ENCODE assay signal across 10 cellular contexts in genomic region chr12:53050426-53051057, GRCh38. TPM values are rescaled to one million over a fixed set of nuclear protein-coding genes. Genes with fewer than 3 reads are reported as not detected.
DNase-seq lines count a peak whose midpoint lies in the region; ATAC-seq, FAIRE-seq and TF ChIP-seq lines count a peak whose summit lies in the region.
"Had no signal": no experiment of that assay in that cellular context is flagged by ENCODE, and none has a peak within 500 bp of the region (broad histone marks: within the 10 kb centered on the region; RNA-seq: fewer than 3 reads in every experiment).

No MANE protein-coding gene starts in this region.

- 62 to 64% methylated on average over 2 of the region's 2 CpGs for WGBS in esophagus, 2 donors
- no CpG with 5 or more reads among the region's 2 CpGs for WGBS in neuronal stem cell (ENCODE audit: extremely low coverage in 2 of 2, insufficient read length in 2 of 2, insufficient replicate concordance in 1 of 2), 2 donors

- DNase-seq in AG04450 (ENCODE audit: low read depth, low spot score) (no peak), RWPE2 (ENCODE audit: low spot score) (no peak), neuronal stem cell (ENCODE audit: low spot score) (no peak), HEK293T (ENCODE audit: extremely low spot score) (no peak), urothelium cell line (ENCODE audit: low spot score) (no peak)
- DNase-seq: DMS79, naive B cell had no signal

- H2BK12ac ChIP-seq in neuronal stem cell (ENCODE audit: low read length): no peak overlapping the region

- FAIRE-seq in urothelium cell line (lab: Jason Lieb, UNC): no peak

- POLR2A ChIA-PET in AG04450 (lab: Yijun Ruan, JAX) (interaction anchor here (0.7 to 1.7 kb wide), 3 partner anchors 15 to 43 kb away, joined by 3 to 4 read pairs (median 3); partner anchors contain the start of gene SPRYD3), HEK293T (lab: Yijun Ruan, JAX) (interaction anchor here (1.5 to 1.8 kb wide), 3 partner anchors 29 to 130 kb away, joined by 3 to 12 read pairs (median 7); partner anchors contain the start of genes EIF4B, SPRYD3 and ZNF740)

- H3K27me3 ChIP-seq in AG04450 (ENCODE audit: control insufficient read depth, insufficient read depth, low read length) (no peaks in the 10 kb centered on the region), RWPE2 (ENCODE audit: insufficient read depth, poor library complexity, severe bottlenecking) (no peaks in the 10 kb centered on the region), esophagus (ENCODE audit: control insufficient read depth in 1 of 2, insufficient read depth in 2 of 2, low read length in 2 of 2) (no peaks in the 10 kb centered on the region), neuronal stem cell (ENCODE audit: control insufficient read depth in 3 of 3, insufficient read depth in 3 of 3, low read depth in 1 of 3, low read length in 3 of 3) (no peaks in the 10 kb centered on the region)

- TF ChIP-seq CTCF in AG04450 (IDR thresholded peaks at IDR 0.05; ENCODE audit: low read depth, low read length) (no peak), RWPE2 (IDR thresholded peaks at IDR 0.05; ENCODE audit: poor library complexity, severe bottlenecking) (no peak)

- H3K36me3 ChIP-seq in RWPE2 (ENCODE audit: low read depth): peaks cover 17% of the 10 kb centered on the region
- peaks cover 0 to 7% of the 10 kb centered on the region in 2 donors for H3K36me3 ChIP-seq in esophagus (ENCODE audit: control insufficient read depth in 2 of 2, insufficient read depth in 2 of 2, low read length in 1 of 2)
- no peaks in the 10 kb centered on the region for H3K36me3 ChIP-seq in neuronal stem cell (replicated peaks in 1 of 2; ENCODE audit: control insufficient read depth in 2 of 2, insufficient read depth in 2 of 2, low read length in 2 of 2)

- H3K4ac ChIP-seq in neuronal stem cell (ENCODE audit: low read length): no peak overlapping the region

- peaks cover 3% of the 10 kb centered on the region; the same call in 1 of the 2 replicates for H3K9me3 ChIP-seq in AG04450 (ENCODE audit: control insufficient read depth, insufficient read depth, low read length)
- no peaks in the 10 kb centered on the region for H3K9me3 ChIP-seq in RWPE2 (ENCODE audit: severe bottlenecking)
- no peaks in the 10 kb centered on the region for H3K9me3 ChIP-seq in esophagus (ENCODE audit: control insufficient read depth in 2 of 2, insufficient read depth in 1 of 2, low read depth in 1 of 2, low read length in 1 of 2)
- no peaks in the 10 kb centered on the region for H3K9me3 ChIP-seq in neuronal stem cell (replicated peaks in 1 of 2; ENCODE audit: control insufficient read depth in 2 of 2, insufficient read depth in 1 of 2, low read depth in 1 of 2, low read length in 2 of 2)

- CTCF ChIA-PET in AG04450 (lab: Charles Lee) (interaction anchor here (1.4 kb wide), 1 partner anchor 15 kb away, joined by 7 read pairs; no protein-coding TSS in a partner anchor), HEK293T (lab: Yijun Ruan, JAX) (interaction anchor here (0.6 kb wide), 1 partner anchor 108 kb away, joined by 4 read pairs; no protein-coding TSS in a partner anchor)

- no peak overlapping the region for H3K23ac ChIP-seq in neuronal stem cell (ENCODE audit: low read depth, low read length, poor library complexity)

- H3K14ac ChIP-seq in neuronal stem cell (ENCODE audit: low read length): peak overlapping the region; percentile 90

- H3K27ac ChIP-seq in AG04450 (ENCODE audit: low read depth, low read length) (peak overlapping the region; percentile 57), RWPE2 (ENCODE audit: poor library complexity, severe bottlenecking) (peak overlapping the region; percentile 95), esophagus (ENCODE audit: low read depth in 2 of 2, low read length in 1 of 2) (peak overlapping the region; percentile 96 to 99), neuronal stem cell (replicated peaks; ENCODE audit: low read length) (no peak overlapping the region)

- no peak overlapping the region for H4K8ac ChIP-seq in neuronal stem cell (ENCODE audit: low read depth, low read length)

- ATAC-seq in RWPE2 (ENCODE audit: low read depth): no peak
- no peak for ATAC-seq in HG02884 (IDR thresholded peaks at IDR 0.05; ENCODE audit: unreplicated experiment)
- no peak for ATAC-seq in GM18873 (IDR thresholded peaks at IDR 0.05; ENCODE audit: low FRiP score, unreplicated experiment)

- H2BK5ac ChIP-seq in neuronal stem cell (ENCODE audit: low read length): no peak overlapping the region

- H3K9ac ChIP-seq in neuronal stem cell (ENCODE audit: low read depth, low read length, poor library complexity): no peak overlapping the region

- no peak overlapping the region for H4K91ac ChIP-seq in neuronal stem cell (ENCODE audit: low read depth, low read length, poor library complexity)

- no peaks in the 10 kb centered on the region for H3K79me1 ChIP-seq in neuronal stem cell (ENCODE audit: low read depth, low read length)

- H2AFZ ChIP-seq in neuronal stem cell (ENCODE audit: low read length): peak overlapping the region; percentile 92

- peak overlapping the region; percentile 28 for H2BK15ac ChIP-seq in neuronal stem cell (ENCODE audit: low read length)

- H3K4me2 ChIP-seq in neuronal stem cell (ENCODE audit: insufficient read depth, low read length, poor library complexity, severe bottlenecking): no peak overlapping the region

- H3K18ac ChIP-seq in neuronal stem cell (ENCODE audit: low read length): peak overlapping the region; percentile 57

- peak overlapping the region; percentile 85 for H2AK5ac ChIP-seq in neuronal stem cell (ENCODE audit: low read depth, low read length)

- H3K4me1 ChIP-seq in RWPE2 (ENCODE audit: insufficient read depth, poor library complexity, severe bottlenecking): peaks cover 57% of the 10 kb centered on the region
- H3K4me1 ChIP-seq in esophagus (ENCODE audit: control insufficient read depth in 2 of 2, insufficient read depth in 2 of 2, low read length in 1 of 2): peaks cover 3 to 28% of the 10 kb centered on the region in 2 donors
- H3K4me1 ChIP-seq in neuronal stem cell (ENCODE audit: control insufficient read depth in 2 of 2, insufficient read depth in 1 of 2, low read depth in 1 of 2, low read length in 2 of 2): peaks cover 38 to 45% of the 10 kb centered on the region in 2 donors

- peak overlapping the region; percentile 42 for H2BK120ac ChIP-seq in neuronal stem cell (ENCODE audit: low read depth, low read length)

- H3K4me3 ChIP-seq in AG04450 (ENCODE audit: low read depth, low read length): peak overlapping the region; percentile 79
- peak overlapping the region; percentile 44 for H3K4me3 ChIP-seq in RWPE2 (ENCODE audit: severe bottlenecking)
- H3K4me3 ChIP-seq in esophagus (ENCODE audit: low read depth in 1 of 2, low read length in 2 of 2): peak overlapping the region; percentile 34 to 52
- peak overlapping the region in 1 of 2 donors; percentile 47 for H3K4me3 ChIP-seq in neuronal stem cell (ENCODE audit: low read length in 2 of 2)

TF ChIP-seq in HEK293T, 16 proteins besides CTCF, POLR2A, EP300 and RAD21:
- TF ChIP-seq FOXA1 (IDR thresholded peaks at IDR 0.05): no peak
- TF ChIP-seq PKNOX1 (IDR thresholded peaks at IDR 0.05): no peak
- TF ChIP-seq CTBP1 (IDR thresholded peaks at IDR 0.05; ENCODE audit: borderline replicate concordance): no peak
- TF ChIP-seq ZNF384 (IDR thresholded peaks at IDR 0.05): no peak
- no peak for TF ChIP-seq HDGF (IDR thresholded peaks at IDR 0.05; ENCODE audit: borderline replicate concordance)
- no peak for TF ChIP-seq SUZ12 (IDR thresholded peaks at IDR 0.05)
- no peak for TF ChIP-seq SP1 (IDR thresholded peaks at IDR 0.05)
- TF ChIP-seq BHLHE40 (IDR thresholded peaks at IDR 0.05; ENCODE audit: borderline replicate concordance): no peak
- TF ChIP-seq ARNT (IDR thresholded peaks at IDR 0.05): no peak
- TF ChIP-seq L3MBTL2 (conservative IDR thresholded peaks at IDR 0.05): no peak
- TF ChIP-seq FOXM1 (IDR thresholded peaks at IDR 0.05; ENCODE audit: borderline replicate concordance): no peak
TF ChIP-seq in HEK293T: peak in this region for 0.

RNA-seq across cellular contexts. Expression of gene TNS2, which starts 0.7 kb away (rescaled TPM):
- polyA plus RNA-seq in AG04450 (2011; rRNA removed): 23.1 and 31.0 TPM in 2 replicates
- polyA minus RNA-seq in AG04450 (2011; rRNA and poly(A)+ RNA removed): 74.2 and 82.3 TPM in 2 replicates
- polyA plus RNA-seq in esophagus: 10 to 100 TPM; 32.9 to 48.6 TPM
- polyA plus RNA-seq in neuronal stem cell (2013, experiment 1 of 2): 1.6 TPM
- polyA plus RNA-seq in neuronal stem cell (2013, experiment 2 of 2): 0.83 TPM

RNA-seq across cellular contexts. Expression of gene SPRYD3, which starts 28.6 kb away (rescaled TPM):
- polyA plus RNA-seq in AG04450 (2011; rRNA removed): 15.4 and 17.6 TPM in 2 replicates
- 25.2 and 26.8 TPM in 2 replicates for polyA minus RNA-seq in AG04450 (2011; rRNA and poly(A)+ RNA removed)
- polyA plus RNA-seq in esophagus: 10 to 100 TPM; 16.1 to 24.1 TPM
- 3.1 TPM for polyA plus RNA-seq in neuronal stem cell (2013, experiment 1 of 2)
- polyA plus RNA-seq in neuronal stem cell (2013, experiment 2 of 2): 3.1 TPM

RNA-seq across cellular contexts. Expression of gene EIF4B, which starts 44.3 kb away (rescaled TPM):
- polyA plus RNA-seq in AG04450 (2011; rRNA removed) (548 and 645 TPM in 2 replicates), esophagus (100 to 1,000 TPM in 1 of 2 donors, 10 to 100 TPM in 1; 58.8 to 102 TPM)
- polyA minus RNA-seq in AG04450 (2011; rRNA and poly(A)+ RNA removed): 854 and 868 TPM in 2 replicates
- polyA plus RNA-seq in neuronal stem cell (2013, experiment 1 of 2): 468 TPM
- 496 TPM for polyA plus RNA-seq in neuronal stem cell (2013, experiment 2 of 2)

RNA-seq across cellular contexts. Expression of gene IGFBP6, which starts 46.9 kb away (rescaled TPM):
- 182 and 274 TPM in 2 replicates for polyA plus RNA-seq in AG04450 (2011; rRNA removed)
- polyA minus RNA-seq in AG04450 (2011; rRNA and poly(A)+ RNA removed): 61.6 and 95.6 TPM in 2 replicates
- polyA plus RNA-seq in esophagus: 10 to 100 TPM; 40.8 to 59.1 TPM
- 0.43 TPM for polyA plus RNA-seq in neuronal stem cell (2013, experiment 1 of 2)
- 0.53 TPM for polyA plus RNA-seq in neuronal stem cell (2013, experiment 2 of 2)

RNA-seq across cellular contexts. Expression of gene SOAT2, which starts 52.7 kb away (rescaled TPM):
- 0.06 TPM in 1 of 2 replicates, not detected in the other for polyA plus RNA-seq in AG04450 (2011; rRNA removed)
- not detected in 2 replicates for polyA minus RNA-seq in AG04450 (2011; rRNA and poly(A)+ RNA removed)
- under 1 TPM; 0.14 to 0.16 TPM for polyA plus RNA-seq in esophagus
- polyA plus RNA-seq in neuronal stem cell (2013, experiment 1 of 2): not detected
- not detected for polyA plus RNA-seq in neuronal stem cell (2013, experiment 2 of 2)
